1 cellular context compared by ENCODE assay signal in genomic region chr2:216412022-216412999, GRCh38.
TF ChIP-seq lines count a peak whose summit lies in the region.

TSS of gene SMARCAL1 (plus strand) at chr2:216412484. CDS start at chr2:216414705, 2,221 bp downstream.

TF ChIP-seq in GM23338, 12 proteins besides CTCF, POLR2A, EP300 and RAD21 (continued from another document):
- TF ChIP-seq, protein P1, sequence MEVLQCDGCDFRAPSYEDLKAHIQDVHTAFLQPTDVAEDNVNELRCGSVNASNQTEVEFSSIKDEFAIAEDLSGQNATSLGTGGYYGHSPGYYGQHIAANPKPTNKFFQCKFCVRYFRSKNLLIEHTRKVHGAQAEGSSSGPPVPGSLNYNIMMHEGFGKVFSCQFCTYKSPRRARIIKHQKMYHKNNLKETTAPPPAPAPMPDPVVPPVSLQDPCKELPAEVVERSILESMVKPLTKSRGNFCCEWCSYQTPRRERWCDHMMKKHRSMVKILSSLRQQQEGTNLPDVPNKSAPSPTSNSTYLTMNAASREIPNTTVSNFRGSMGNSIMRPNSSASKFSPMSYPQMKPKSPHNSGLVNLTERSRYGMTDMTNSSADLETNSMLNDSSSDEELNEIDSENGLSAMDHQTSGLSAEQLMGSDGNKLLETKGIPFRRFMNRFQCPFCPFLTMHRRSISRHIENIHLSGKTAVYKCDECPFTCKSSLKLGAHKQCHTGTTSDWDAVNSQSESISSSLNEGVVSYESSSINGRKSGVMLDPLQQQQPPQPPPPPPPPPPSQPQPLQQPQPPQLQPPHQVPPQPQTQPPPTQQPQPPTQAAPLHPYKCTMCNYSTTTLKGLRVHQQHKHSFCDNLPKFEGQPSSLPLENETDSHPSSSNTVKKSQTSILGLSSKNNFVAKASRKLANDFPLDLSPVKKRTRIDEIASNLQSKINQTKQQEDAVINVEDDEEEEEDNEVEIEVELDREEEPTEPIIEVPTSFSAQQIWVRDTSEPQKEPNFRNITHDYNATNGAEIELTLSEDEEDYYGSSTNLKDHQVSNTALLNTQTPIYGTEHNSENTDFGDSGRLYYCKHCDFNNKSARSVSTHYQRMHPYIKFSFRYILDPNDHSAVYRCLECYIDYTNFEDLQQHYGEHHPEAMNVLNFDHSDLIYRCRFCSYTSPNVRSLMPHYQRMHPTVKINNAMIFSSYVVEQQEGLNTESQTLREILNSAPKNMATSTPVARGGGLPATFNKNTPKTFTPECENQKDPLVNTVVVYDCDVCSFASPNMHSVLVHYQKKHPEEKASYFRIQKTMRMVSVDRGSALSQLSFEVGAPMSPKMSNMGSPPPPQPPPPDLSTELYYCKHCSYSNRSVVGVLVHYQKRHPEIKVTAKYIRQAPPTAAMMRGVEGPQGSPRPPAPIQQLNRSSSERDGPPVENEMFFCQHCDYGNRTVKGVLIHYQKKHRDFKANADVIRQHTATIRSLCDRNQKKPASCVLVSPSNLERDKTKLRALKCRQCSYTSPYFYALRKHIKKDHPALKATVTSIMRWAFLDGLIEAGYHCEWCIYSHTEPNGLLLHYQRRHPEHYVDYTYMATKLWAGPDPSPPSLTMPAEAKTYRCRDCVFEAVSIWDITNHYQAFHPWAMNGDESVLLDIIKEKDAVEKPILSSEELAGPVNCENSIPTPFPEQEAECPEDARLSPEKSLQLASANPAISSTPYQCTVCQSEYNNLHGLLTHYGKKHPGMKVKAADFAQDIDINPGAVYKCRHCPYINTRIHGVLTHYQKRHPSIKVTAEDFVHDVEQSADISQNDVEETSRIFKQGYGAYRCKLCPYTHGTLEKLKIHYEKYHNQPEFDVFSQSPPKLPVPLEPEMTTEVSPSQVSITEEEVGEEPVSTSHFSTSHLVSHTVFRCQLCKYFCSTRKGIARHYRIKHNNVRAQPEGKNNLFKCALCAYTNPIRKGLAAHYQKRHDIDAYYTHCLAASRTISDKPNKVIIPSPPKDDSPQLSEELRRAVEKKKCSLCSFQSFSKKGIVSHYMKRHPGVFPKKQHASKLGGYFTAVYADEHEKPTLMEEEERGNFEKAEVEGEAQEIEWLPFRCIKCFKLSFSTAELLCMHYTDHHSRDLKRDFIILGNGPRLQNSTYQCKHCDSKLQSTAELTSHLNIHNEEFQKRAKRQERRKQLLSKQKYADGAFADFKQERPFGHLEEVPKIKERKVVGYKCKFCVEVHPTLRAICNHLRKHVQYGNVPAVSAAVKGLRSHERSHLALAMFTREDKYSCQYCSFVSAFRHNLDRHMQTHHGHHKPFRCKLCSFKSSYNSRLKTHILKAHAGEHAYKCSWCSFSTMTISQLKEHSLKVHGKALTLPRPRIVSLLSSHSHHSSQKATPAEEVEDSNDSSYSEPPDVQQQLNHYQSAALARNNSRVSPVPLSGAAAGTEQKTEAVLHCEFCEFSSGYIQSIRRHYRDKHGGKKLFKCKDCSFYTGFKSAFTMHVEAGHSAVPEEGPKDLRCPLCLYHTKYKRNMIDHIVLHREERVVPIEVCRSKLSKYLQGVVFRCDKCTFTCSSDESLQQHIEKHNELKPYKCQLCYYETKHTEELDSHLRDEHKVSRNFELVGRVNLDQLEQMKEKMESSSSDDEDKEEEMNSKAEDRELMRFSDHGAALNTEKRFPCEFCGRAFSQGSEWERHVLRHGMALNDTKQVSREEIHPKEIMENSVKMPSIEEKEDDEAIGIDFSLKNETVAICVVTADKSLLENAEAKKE (CRISPR knock-in tag; IDR thresholded peaks at IDR 0.05), result no peak
